ENCODE assay signal across 10 cellular contexts in the genomic region with DNA sequence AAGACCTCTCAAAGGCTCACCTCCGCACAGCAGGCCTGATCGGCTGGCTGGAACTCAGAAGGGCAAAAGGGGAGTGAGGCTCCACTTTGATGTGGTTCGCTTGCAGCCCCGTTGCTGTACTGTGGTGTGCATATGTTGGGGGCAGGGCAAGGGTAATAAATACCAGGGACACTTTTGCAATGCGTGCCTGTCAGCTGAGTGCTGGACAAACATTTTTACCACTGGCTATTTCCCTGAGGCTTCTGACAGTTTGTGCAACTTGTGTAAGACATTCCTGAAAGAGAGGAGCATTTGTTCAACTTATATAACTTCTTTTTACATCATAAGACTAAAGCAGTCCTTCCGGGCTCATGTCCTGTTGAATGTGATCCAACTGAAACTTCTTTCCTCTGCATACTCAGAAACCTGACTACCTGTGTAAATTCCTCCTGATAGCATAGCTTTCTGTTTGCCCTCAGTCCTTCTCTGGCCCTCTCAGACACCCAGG.
DNase-seq lines count a peak whose midpoint lies in the region; ATAC-seq and TF ChIP-seq lines count a peak whose summit lies in the region.
"Had no signal": no experiment of that assay in that cellular context is flagged by ENCODE, and none has a peak within 500 bp of the region (broad histone marks: within the 10 kb centered on the region; RNA-seq: fewer than 3 reads in every experiment).

No MANE protein-coding gene starts in this region.

- H3K9me3 ChIP-seq in adipocyte (ENCODE audit: control insufficient read depth, low read length): no peaks in the 10 kb centered on the region

- DNase-seq in activated CD8-positive, alpha-beta memory T cell treated with anti-CD3 and anti-CD28 coated beads, Interleukin-2, amount 10 ng/mL, durations not matched to agents 7 days and 5 days: peak; percentile 43
- no peak for DNase-seq in activated CD8-positive, alpha-beta memory T cell treated with anti-CD3 and anti-CD28 coated beads for 24 hours
- DNase-seq in adipocyte (ENCODE audit: low read depth): peak; percentile 65
- DNase-seq in left lobe of liver (ENCODE audit: low spot score): peak; percentile 50
- DNase-seq in type B pancreatic cell (ENCODE audit: extremely low spot score, unreplicated experiment): no peak
- no peak for DNase-seq in NCI-H2107 (lab: John Stamatoyannopoulos, UW)
- no peak for DNase-seq in hypothalamus (lab: John Stamatoyannopoulos, UW)
- DNase-seq: activated B cell treated with CpG ODN at 0.5 μM for 24 hours; CD8-positive, alpha-beta memory T cell had no signal

- H3K4me1 ChIP-seq in adipocyte (ENCODE audit: control insufficient read depth, insufficient read depth, low read length): peaks cover 21% of the 10 kb centered on the region

- CTCF ChIA-PET in activated CD8-positive, alpha-beta memory T cell treated with anti-CD3 and anti-CD28 coated beads, Interleukin-2, amount 10 ng/mL, durations not matched to agents 7 days and 5 days (lab: Charles Lee): interaction anchor here (0.9 to 2.5 kb wide), 6 partner anchors 12 to 84 kb away, joined by 3 to 7 read pairs (median 5); partner anchors contain the start of gene SPRY1

- H3K4me3 ChIP-seq in adipocyte (ENCODE audit: low read length): no peak overlapping the region

- no peaks in the 10 kb centered on the region for H3K36me3 ChIP-seq in adipocyte (ENCODE audit: control insufficient read depth, insufficient read depth, low read length, severe bottlenecking)

- no peaks in the 10 kb centered on the region for H3K9me3 Mint-ChIP-seq in activated CD8-positive, alpha-beta memory T cell treated with anti-CD3 and anti-CD28 coated beads, Interleukin-2, amount 10 ng/mL, durations not matched to agents 7 days and 5 days (ENCODE audit: low read depth)
- H3K9me3 Mint-ChIP-seq in type B pancreatic cell: peaks cover 7% of the 10 kb centered on the region
- H3K9me3 Mint-ChIP-seq: activated B cell treated with CpG ODN at 0.5 μM for 24 hours had no signal

- H3K27me3 ChIP-seq in adipocyte (replicated peaks; ENCODE audit: control insufficient read depth, insufficient read depth, low read length): no peaks in the 10 kb centered on the region

- H3K27me3 Mint-ChIP-seq in activated CD8-positive, alpha-beta memory T cell treated with anti-CD3 and anti-CD28 coated beads, Interleukin-2, amount 10 ng/mL, durations not matched to agents 7 days and 5 days: no peaks in the 10 kb centered on the region
- no peaks in the 10 kb centered on the region for H3K27me3 Mint-ChIP-seq in type B pancreatic cell
- H3K27me3 Mint-ChIP-seq: activated B cell treated with CpG ODN at 0.5 μM for 24 hours; CD8-positive, alpha-beta memory T cell had no signal

- no peak for TF ChIP-seq CTCF in type B pancreatic cell (conservative IDR thresholded peaks at IDR 0.05)

- peak overlapping the region; percentile 14 for H3K4me3 Mint-ChIP-seq in activated CD8-positive, alpha-beta memory T cell treated with anti-CD3 and anti-CD28 coated beads, Interleukin-2, amount 10 ng/mL, durations not matched to agents 7 days and 5 days
- H3K4me3 Mint-ChIP-seq in type B pancreatic cell: peak overlapping the region; percentile 32
- H3K4me3 Mint-ChIP-seq: activated B cell treated with CpG ODN at 0.5 μM for 24 hours had no signal

- H3K4me1 Mint-ChIP-seq in activated CD8-positive, alpha-beta memory T cell treated with anti-CD3 and anti-CD28 coated beads, Interleukin-2, amount 10 ng/mL, durations not matched to agents 7 days and 5 days: peaks cover 40% of the 10 kb centered on the region
- H3K4me1 Mint-ChIP-seq in type B pancreatic cell (ENCODE audit: unreplicated experiment): peaks cover 21% of the 10 kb centered on the region

- no peak for ATAC-seq in activated CD8-positive, alpha-beta memory T cell treated with anti-CD3 and anti-CD28 coated beads, Interleukin-2, amount 10 ng/mL, durations not matched to agents 7 days and 5 days
- ATAC-seq in left lobe of liver: peak; percentile 81
- no peak for ATAC-seq in GM21786 (IDR thresholded peaks at IDR 0.05; ENCODE audit: unreplicated experiment)

- no peak overlapping the region for H3K9ac ChIP-seq in adipocyte (ENCODE audit: low read length)

- peaks cover 7% of the 10 kb centered on the region for H3K36me3 Mint-ChIP-seq in activated CD8-positive, alpha-beta memory T cell treated with anti-CD3 and anti-CD28 coated beads, Interleukin-2, amount 10 ng/mL, durations not matched to agents 7 days and 5 days
- no peaks in the 10 kb centered on the region for H3K36me3 Mint-ChIP-seq in type B pancreatic cell
- H3K36me3 Mint-ChIP-seq: CD8-positive, alpha-beta memory T cell had no signal

- H3K27ac Mint-ChIP-seq in activated CD8-positive, alpha-beta memory T cell treated with anti-CD3 and anti-CD28 coated beads, Interleukin-2, amount 10 ng/mL, durations not matched to agents 7 days and 5 days: peak overlapping the region; percentile 71
- peak overlapping the region; percentile 90 for H3K27ac Mint-ChIP-seq in type B pancreatic cell
- H3K27ac Mint-ChIP-seq: activated B cell treated with CpG ODN at 0.5 μM for 24 hours had no signal

Comparison
In these comparisons a context has a peak if more than half of its experiments do, and no peak if none do; other contexts are left out.
1. DNase-seq: peak in activated CD8-positive, alpha-beta memory T cell treated with anti-CD3 and anti-CD28 coated beads, Interleukin-2, amount 10 ng/mL, durations not matched to agents 7 days and 5 days (single experiment), adipocyte (single experiment) and left lobe of liver (single experiment); none in activated CD8-positive, alpha-beta memory T cell treated with anti-CD3 and anti-CD28 coated beads for 24 hours (single experiment), type B pancreatic cell (single experiment), NCI-H2107 (single experiment) and hypothalamus (0 of 51).